22 cellular contexts compared by ENCODE assay signal in genomic region chr6:123830110-123830509, GRCh38. TPM values are rescaled to one million over a fixed set of nuclear protein-coding genes. Genes with fewer than 3 reads are reported as not detected.
DNase-seq lines count a peak whose midpoint lies in the region; ATAC-seq and TF ChIP-seq lines count a peak whose summit lies in the region.
"Had no signal": no experiment of that assay in that cellular context is flagged by ENCODE, and none has a peak within 500 bp of the region (broad histone marks: within the 10 kb centered on the region; RNA-seq: fewer than 3 reads in every experiment).

No MANE protein-coding gene starts in this region.

- ATAC-seq in GM19395 (IDR thresholded peaks at IDR 0.05; ENCODE audit: unreplicated experiment): no peak
- ATAC-seq in HG03097 (IDR thresholded peaks at IDR 0.05; ENCODE audit: low FRiP score, unreplicated experiment): no peak
- no peak for ATAC-seq in upper lobe of right lung
- ATAC-seq: GM12878; left lung; mucosa of descending colon; sciatic nerve; stimulated activated naive CD8-positive, alpha-beta T cell treated with anti-CD3 and anti-CD28 coated beads, Interleukin-15, Interleukin-2, amounts not matched to agents 100 U/mL and 50 U/mL, for 24 hours had no signal

- H3K18ac ChIP-seq in mesendoderm (ENCODE audit: low read length): no peak overlapping the region

- H2BK5ac ChIP-seq in mesendoderm (ENCODE audit: low read length): no peak overlapping the region

- TF ChIP-seq CTCF in Loucy (conservative IDR thresholded peaks at IDR 0.05; ENCODE audit: low read length): no peak
- TF ChIP-seq CTCF in upper lobe of right lung (IDR thresholded peaks at IDR 0.05): no peak

- H2AK5ac ChIP-seq in mesendoderm (ENCODE audit: low read length): no peak overlapping the region

- DNase-seq in Caki2 (ENCODE audit: low read depth): peak; percentile 31
- peak; percentile 20 for DNase-seq in cerebellar cortex (ENCODE audit: low spot score)
- DNase-seq in mesendoderm: peak; percentile 84
- no peak for DNase-seq in ureter (ENCODE audit: low spot score)
- no peak for DNase-seq in upper lobe of right lung
- DNase-seq: activated CD4-positive, alpha-beta T cell treated with anti-CD3 and anti-CD28 coated beads, Interleukin-2, amount 50 U/mL, for 1 hour; activated naive CD4-positive, alpha-beta T cell; anterior cingulate cortex; foreskin melanocyte; KBM-7; left lung; mucosa of descending colon; NCI-H1048; NCI-H2171 treated with DMSO at 0.1 percent for 48 hours; NK-92 treated with Interleukin-12 subunit alpha and Interleukin-12 subunit beta, amount 100 ng/mL, for 24 hours; nucleus accumbens; stimulated activated naive CD8-positive, alpha-beta T cell treated with anti-CD3 and anti-CD28 coated beads, Interleukin-15, Interleukin-2, amounts not matched to agents 100 U/mL and 50 U/mL, for 24 hours had no signal

- H2BK120ac ChIP-seq in mesendoderm (ENCODE audit: low read depth, low read length): no peak overlapping the region

- H3K4me2 ChIP-seq in Loucy (ENCODE audit: low read depth, low read length, poor library complexity, severe bottlenecking): peak overlapping the region; percentile 62
- H3K4me2 ChIP-seq in mesendoderm (ENCODE audit: low read length): no peak overlapping the region

- H3K79me1 ChIP-seq in mesendoderm (ENCODE audit: low read length): no peaks in the 10 kb centered on the region

- no peaks in the 10 kb centered on the region for H3K9me3 ChIP-seq in Loucy (ENCODE audit: insufficient read depth, low read depth, low read length)
- H3K9me3 ChIP-seq in upper lobe of right lung: no peaks in the 10 kb centered on the region
- H3K9me3 ChIP-seq: left lung, mucosa of descending colon had no signal

- H3K27me3 ChIP-seq in Loucy (ENCODE audit: insufficient read depth, low read length, poor library complexity, severe bottlenecking): no peaks in the 10 kb centered on the region
- no peaks in the 10 kb centered on the region for H3K27me3 ChIP-seq in mesendoderm (ENCODE audit: insufficient read depth, low read length, poor library complexity)
- no peaks in the 10 kb centered on the region for H3K27me3 ChIP-seq in upper lobe of right lung
- H3K27me3 ChIP-seq: left lung had no signal

- H4K8ac ChIP-seq in mesendoderm (ENCODE audit: low read depth, low read length): no peak overlapping the region

- no peaks in the 10 kb centered on the region for H3K9me2 ChIP-seq in Loucy (replicated peaks; ENCODE audit: low read depth, low read length)

- 0 out of 2 replicates have a peak overlapping the region, but pooled peaks have one; percentile 44 for H2AFZ ChIP-seq in Loucy (ENCODE audit: low read length)

- H3K27ac ChIP-seq in mesendoderm (ENCODE audit: low read depth, low read length) (peak overlapping the region; percentile 11), upper lobe of right lung (no peak overlapping the region)
- H3K27ac ChIP-seq: left lung had no signal

- H3K4ac ChIP-seq in mesendoderm (ENCODE audit: low read depth, low read length): no peak overlapping the region

- H4K20me1 ChIP-seq in Loucy (ENCODE audit: insufficient read depth, low read length, poor library complexity, severe bottlenecking): no peaks in the 10 kb centered on the region

- H2BK15ac ChIP-seq in mesendoderm (replicated peaks; ENCODE audit: low read depth): no peak overlapping the region

- no CpG with 5 or more reads among the region's 3 CpGs for WGBS in mesendoderm (ENCODE audit: extremely low coverage, insufficient coverage, low lambda C conversion rate)

- H3K4me1 ChIP-seq in Loucy (ENCODE audit: insufficient read depth, low read length, poor library complexity, severe bottlenecking) (peaks cover 20% of the 10 kb centered on the region), mesendoderm (ENCODE audit: control insufficient read depth, low read depth, low read length) (peaks cover 10% of the 10 kb centered on the region), upper lobe of right lung (no peaks in the 10 kb centered on the region)
- H3K4me1 ChIP-seq: left lung had no signal

- H3K9ac ChIP-seq in Loucy (ENCODE audit: low read depth, low read length, poor library complexity, severe bottlenecking) (peak overlapping the region; percentile 10), mesendoderm (ENCODE audit: low read length) (no peak overlapping the region)

- H3K4me3 ChIP-seq in Loucy (ENCODE audit: low read length, poor library complexity, severe bottlenecking) (peak overlapping the region; percentile 51), mesendoderm (ENCODE audit: low read length) (no peak overlapping the region), upper lobe of right lung (no peak overlapping the region)
- H3K4me3 ChIP-seq: GM12878, left lung, mucosa of descending colon had no signal

- H3K23ac ChIP-seq in mesendoderm (ENCODE audit: low read length): no peak overlapping the region

- H3K79me2 ChIP-seq in Loucy (ENCODE audit: insufficient read depth, low read length): no peaks in the 10 kb centered on the region
- H3K79me2 ChIP-seq in mesendoderm (ENCODE audit: control insufficient read depth, insufficient read depth, low read length): no peaks in the 10 kb centered on the region

- no peaks in the 10 kb centered on the region for H3F3A ChIP-seq in Loucy (ENCODE audit: low read depth)

- intact Hi-C loops in upper lobe of right lung (cut with DNase I): no loop called here

- H4K5ac ChIP-seq in mesendoderm (ENCODE audit: low read length): peak overlapping the region; percentile 36

- in situ Hi-C loops in Caki2 (cut with HindIII; ENCODE audit: low pct_unique_long_range_greater_than_20kb, low sequenced_read_pairs): no loop called here

- H3K56ac ChIP-seq in mesendoderm (ENCODE audit: low read length): no peak overlapping the region

- H3K36me3 ChIP-seq in Loucy (ENCODE audit: insufficient read depth, low read length): no peaks in the 10 kb centered on the region
- H3K36me3 ChIP-seq in mesendoderm (ENCODE audit: control insufficient read depth, insufficient read depth, low read length): no peaks in the 10 kb centered on the region
- H3K36me3 ChIP-seq in upper lobe of right lung: no peaks in the 10 kb centered on the region
- H3K36me3 ChIP-seq: left lung had no signal

RNA-seq across cellular contexts. Expression of gene NKAIN2, which starts 26.4 kb away (rescaled TPM):
- total RNA-seq in Caki2 (2014; rRNA removed; shearing (Covaris generic); ENCODE audit: low replicate concordance): 1.1 and 2.5 TPM in 2 replicates
- polyA plus RNA-seq in mesendoderm (2013, experiment 1 of 2): 0.31 TPM
- 0.38 TPM for polyA plus RNA-seq in mesendoderm (2013, experiment 2 of 2)
- 0.73 TPM for total RNA-seq in ureter
- total RNA-seq in upper lobe of right lung: not detected
- total RNA-seq: GM12878, left lung had no signal
- polyA plus RNA-seq: GM12878 had no signal

Comparison
In these comparisons a context has a peak if more than half of its experiments do, and no peak if none do; other contexts are left out.
1. DNase-seq: peak in Caki2 (single experiment), cerebellar cortex (single experiment) and mesendoderm (single experiment); none in ureter (single experiment) and upper lobe of right lung (single experiment).